ENCODE assay signal across 8 cellular contexts in genomic region chr19:35140898-35141626, GRCh38. TPM values are rescaled to one million over a fixed set of nuclear protein-coding genes. Genes with fewer than 3 reads are reported as not detected.
DNase-seq lines count a peak whose midpoint lies in the region; ATAC-seq and TF ChIP-seq lines count a peak whose summit lies in the region.

No MANE protein-coding gene starts in this region.

- TF ChIP-seq CTCF in osteocyte (IDR thresholded peaks at IDR 0.05): peak; percentile 38

- H3K36me3 Mint-ChIP-seq in activated naive CD8-positive, alpha-beta T cell: no peaks in the 10 kb centered on the region
- H3K36me3 Mint-ChIP-seq in osteocyte (ENCODE audit: unreplicated experiment): no peaks in the 10 kb centered on the region

- peak overlapping the region; percentile 81 for H3K4me3 Mint-ChIP-seq in activated naive CD8-positive, alpha-beta T cell
- H3K4me3 Mint-ChIP-seq in osteocyte (ENCODE audit: unreplicated experiment): peak overlapping the region; percentile 40

- H3K27ac Mint-ChIP-seq in activated naive CD8-positive, alpha-beta T cell: peak overlapping the region; percentile 64
- H3K27ac Mint-ChIP-seq in osteocyte (ENCODE audit: unreplicated experiment): no peak overlapping the region

- H3K27me3 Mint-ChIP-seq in activated naive CD8-positive, alpha-beta T cell: no peaks in the 10 kb centered on the region
- H3K27me3 Mint-ChIP-seq in osteocyte (ENCODE audit: unreplicated experiment): peaks cover 24% of the 10 kb centered on the region

- in situ Hi-C loops in KBM-7 (cut with MboI; ENCODE audit: low pct_unique_long_range_greater_than_20kb, low sequenced_read_pairs): no loop called here

- peak; percentile 59 for ATAC-seq in GM19328 (IDR thresholded peaks at IDR 0.05; ENCODE audit: unreplicated experiment)

- no peaks in the 10 kb centered on the region for H3K9me3 Mint-ChIP-seq in activated naive CD8-positive, alpha-beta T cell (ENCODE audit: low read depth)
- no peaks in the 10 kb centered on the region for H3K9me3 Mint-ChIP-seq in osteocyte (ENCODE audit: unreplicated experiment)

- DNase-seq in AG08396 (ENCODE audit: low spot score): peak; percentile 100
- DNase-seq in KBM-7: peak; percentile 56
- DNase-seq in SKM-1 treated with dmso at 0.1 percent for 144 hours (lab: John Stamatoyannopoulos, UW; ENCODE audit: unreplicated experiment): peak; percentile 86
- DNase-seq in head of caudate nucleus: peak; percentile 88 to 98 (median 96)
- DNase-seq in osteocyte (ENCODE audit: extremely low spot score, unreplicated experiment): peak; percentile 94

- peaks cover 30% of the 10 kb centered on the region for H3K4me1 Mint-ChIP-seq in activated naive CD8-positive, alpha-beta T cell (ENCODE audit: low read depth)
- peaks cover 36% of the 10 kb centered on the region for H3K4me1 Mint-ChIP-seq in osteocyte (ENCODE audit: unreplicated experiment)

- peak overlapping the region; percentile 85 for H3K27ac ChIP-seq in temporal lobe (ENCODE audit: low read depth, low read length)

- intact Hi-C loops in head of caudate nucleus (cut with DNase I): loop anchor here (5.0 kb wide), 1 partner anchor 126 kb away; the partner anchor contains the start of gene USF2

RNA-seq across cellular contexts. Expression of gene FXYD7, which starts 2.0 kb away (rescaled TPM):
- total RNA-seq in osteocyte: 0.50 TPM in 1 of 2 replicates, not detected in the other
- 10.1 TPM for total RNA-seq in temporal lobe

RNA-seq across cellular contexts. Expression of gene FXYD1, which starts 2.4 kb away (rescaled TPM):
- total RNA-seq in osteocyte (0.86 TPM in 1 of 2 replicates, not detected in the other), temporal lobe (0.74 TPM)

RNA-seq across cellular contexts. Expression of gene LGI4, which starts 6.2 kb away (rescaled TPM):
- total RNA-seq in osteocyte (0.32 and 0.34 TPM in 2 replicates), temporal lobe (5.2 TPM)

RNA-seq across cellular contexts. Expression of gene FXYD5, which starts 13.5 kb away (rescaled TPM):
- total RNA-seq in osteocyte: 81.0 and 86.6 TPM in 2 replicates
- 0.74 TPM for total RNA-seq in temporal lobe

RNA-seq across cellular contexts. Expression of gene FXYD3, which starts 25.4 kb away (rescaled TPM):
- total RNA-seq in osteocyte (not detected in 2 replicates), temporal lobe (not detected)

Comparison
In these comparisons a context has a peak if more than half of its experiments do, and no peak if none do; other contexts are left out.
1. Peak in every context shown above with its lines: DNase-seq, ATAC-seq and H3K27ac ChIP-seq.